Comparison of ENCODE assay signal across 1 cellular context in the genomic region with DNA sequence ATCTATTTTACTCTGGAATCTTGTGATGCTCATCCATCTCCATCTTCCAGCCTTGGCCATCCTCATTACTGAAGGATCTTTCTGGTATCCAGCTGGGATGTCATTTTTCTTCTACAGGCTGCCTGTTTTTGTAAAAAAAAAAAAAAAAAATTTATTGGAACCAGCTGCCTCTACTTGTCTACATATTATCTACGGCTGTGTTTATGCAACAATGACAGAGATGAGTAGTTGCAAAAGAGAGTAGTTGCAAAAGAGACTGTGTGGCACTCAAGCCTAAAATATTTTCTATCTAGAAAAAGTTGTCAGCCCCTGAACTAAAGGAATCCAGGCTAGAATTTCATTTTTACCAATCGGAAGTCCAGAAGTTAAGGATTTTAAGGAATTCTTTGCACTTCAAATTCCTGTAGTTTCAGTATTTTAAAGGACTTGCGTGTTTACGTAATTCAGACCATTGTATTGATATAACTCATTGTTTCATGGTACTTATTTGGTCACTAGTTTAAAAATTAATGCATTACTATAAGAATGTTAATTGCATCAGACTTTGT.
TF ChIP-seq lines count a peak whose summit lies in the region.

No MANE protein-coding gene starts in this region.

TF ChIP-seq in liver, 16 proteins besides CTCF, POLR2A, EP300 and RAD21 (continued from another document):
- TF ChIP-seq EGR1 (IDR thresholded peaks at IDR 0.05; ENCODE audit: low read depth in 2 of 2), result no peak
- peak in 1 of 2 donors; percentile 42 for TF ChIP-seq JUND (IDR thresholded peaks at IDR 0.05)
- TF ChIP-seq, protein P1, sequence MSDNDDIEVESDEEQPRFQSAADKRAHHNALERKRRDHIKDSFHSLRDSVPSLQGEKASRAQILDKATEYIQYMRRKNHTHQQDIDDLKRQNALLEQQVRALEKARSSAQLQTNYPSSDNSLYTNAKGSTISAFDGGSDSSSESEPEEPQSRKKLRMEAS (IDR thresholded peaks at IDR 0.05), result no peak
- TF ChIP-seq, protein P2, sequence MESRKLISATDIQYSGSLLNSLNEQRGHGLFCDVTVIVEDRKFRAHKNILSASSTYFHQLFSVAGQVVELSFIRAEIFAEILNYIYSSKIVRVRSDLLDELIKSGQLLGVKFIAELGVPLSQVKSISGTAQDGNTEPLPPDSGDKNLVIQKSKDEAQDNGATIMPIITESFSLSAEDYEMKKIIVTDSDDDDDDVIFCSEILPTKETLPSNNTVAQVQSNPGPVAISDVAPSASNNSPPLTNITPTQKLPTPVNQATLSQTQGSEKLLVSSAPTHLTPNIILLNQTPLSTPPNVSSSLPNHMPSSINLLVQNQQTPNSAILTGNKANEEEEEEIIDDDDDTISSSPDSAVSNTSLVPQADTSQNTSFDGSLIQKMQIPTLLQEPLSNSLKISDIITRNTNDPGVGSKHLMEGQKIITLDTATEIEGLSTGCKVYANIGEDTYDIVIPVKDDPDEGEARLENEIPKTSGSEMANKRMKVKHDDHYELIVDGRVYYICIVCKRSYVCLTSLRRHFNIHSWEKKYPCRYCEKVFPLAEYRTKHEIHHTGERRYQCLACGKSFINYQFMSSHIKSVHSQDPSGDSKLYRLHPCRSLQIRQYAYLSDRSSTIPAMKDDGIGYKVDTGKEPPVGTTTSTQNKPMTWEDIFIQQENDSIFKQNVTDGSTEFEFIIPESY (IDR thresholded peaks at IDR 0.05), result no peak
- no peak for TF ChIP-seq HNF4G (IDR thresholded peaks at IDR 0.05)
- no peak for TF ChIP-seq SP1 (IDR thresholded peaks at IDR 0.05)
- no peak for TF ChIP-seq RXRA (IDR thresholded peaks at IDR 0.05)
- TF ChIP-seq HNF4A (conservative IDR thresholded peaks at IDR 0.05), result peak in 1 of 2 donors; percentile 24
